Comparison of ENCODE assay signal across 1 cellular context in the genomic region with DNA sequence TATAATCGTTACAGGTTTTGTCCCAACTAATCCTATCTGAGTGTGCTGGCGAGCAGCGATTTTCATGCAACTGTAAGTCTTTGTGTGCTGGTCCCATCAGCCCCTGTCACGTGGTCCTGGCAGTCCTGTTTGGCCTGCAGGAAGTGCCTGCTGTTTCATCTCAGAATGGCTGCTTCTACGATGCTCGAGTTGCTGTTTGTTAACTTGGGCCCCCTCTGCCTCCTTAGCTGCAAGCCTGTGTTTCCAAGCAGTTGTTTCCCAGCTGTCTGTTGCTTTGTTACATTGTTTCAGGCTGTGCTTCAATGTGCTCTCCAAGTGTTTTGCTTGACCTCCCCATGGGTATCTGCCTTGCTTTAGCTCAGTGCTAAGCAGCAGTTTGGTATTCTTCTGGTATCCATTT.
TF ChIP-seq lines count a peak whose summit lies in the region.

No MANE protein-coding gene starts in this region.

TF ChIP-seq in HepG2, 621 proteins besides CTCF, POLR2A, EP300 and RAD21 (continued from another document):
- TF ChIP-seq SMYD3 (CRISPR knock-in tag; IDR thresholded peaks at IDR 0.05) (no peak), ZC3H4 (CRISPR knock-in tag; IDR thresholded peaks at IDR 0.05; ENCODE audit: borderline replicate concordance) (no peak)
- TF ChIP-seq, protein P1, sequence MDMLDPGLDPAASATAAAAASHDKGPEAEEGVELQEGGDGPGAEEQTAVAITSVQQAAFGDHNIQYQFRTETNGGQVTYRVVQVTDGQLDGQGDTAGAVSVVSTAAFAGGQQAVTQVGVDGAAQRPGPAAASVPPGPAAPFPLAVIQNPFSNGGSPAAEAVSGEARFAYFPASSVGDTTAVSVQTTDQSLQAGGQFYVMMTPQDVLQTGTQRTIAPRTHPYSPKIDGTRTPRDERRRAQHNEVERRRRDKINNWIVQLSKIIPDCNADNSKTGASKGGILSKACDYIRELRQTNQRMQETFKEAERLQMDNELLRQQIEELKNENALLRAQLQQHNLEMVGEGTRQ (IDR thresholded peaks at IDR 0.05; ENCODE audit: low read depth, low read length) = peak; percentile 39; the same call in 1 of the 2 replicates
- TF ChIP-seq, protein P1 (CRISPR knock-in tag; IDR thresholded peaks at IDR 0.05; ENCODE audit: borderline replicate concordance) = no peak
TF ChIP-seq in HepG2: peak in this region for 1.
